In the genomic region with DNA sequence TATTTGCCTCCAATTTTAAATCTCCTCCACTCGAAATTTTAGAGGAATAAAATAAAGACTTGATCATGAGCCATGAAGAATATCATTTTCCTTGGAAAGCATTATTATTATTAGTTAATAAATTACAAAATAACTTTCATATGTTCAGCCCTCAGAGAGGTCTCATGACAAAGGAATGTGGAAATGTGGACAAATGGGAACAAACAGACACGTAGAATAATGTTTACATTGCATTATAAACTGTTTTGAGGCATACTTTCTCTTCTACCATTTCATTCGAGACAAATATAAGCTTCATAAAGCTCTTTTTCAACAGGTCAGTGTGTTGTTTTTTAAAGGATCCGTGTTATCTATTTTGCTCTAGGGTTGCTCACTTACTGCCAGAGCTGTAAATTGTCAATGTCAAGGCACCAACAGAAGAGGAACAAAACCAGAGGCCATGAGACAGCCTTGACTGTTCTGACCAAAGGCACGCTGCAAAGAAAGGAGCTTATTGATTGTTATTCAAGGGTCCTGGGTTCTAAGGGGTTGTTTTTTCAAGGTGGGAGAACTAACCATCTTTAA, we compare ENCODE assay signal across 24 cellular contexts.
DNase-seq lines count a peak whose midpoint lies in the region; ATAC-seq and TF ChIP-seq lines count a peak whose summit lies in the region.
"Had no signal": no experiment of that assay in that cellular context is flagged by ENCODE, and none has a peak within 500 bp of the region (broad histone marks: within the 10 kb centered on the region; RNA-seq: fewer than 3 reads in every experiment).

No MANE protein-coding gene starts in this region.

- H3K4me3 ChIP-seq in heart left ventricle, result no peak overlapping the region
- H3K4me3 ChIP-seq: GM12878, tibial nerve had no signal

- H3K4me1 Mint-ChIP-seq in HFFc6 (ENCODE audit: low read depth), result peaks cover 31% of the 10 kb centered on the region
- H3K4me1 Mint-ChIP-seq in nephron progenitor cell, result peaks cover 18% of the 10 kb centered on the region

- H3K4me1 ChIP-seq in heart left ventricle, result peaks cover 0 to 28% (median 8%) of the 10 kb centered on the region in 12 donors
- H3K4me1 ChIP-seq: tibial nerve had no signal

- no peaks in the 10 kb centered on the region for H3K9me3 ChIP-seq in heart left ventricle
- H3K9me3 ChIP-seq: tibial nerve had no signal

- H3K27ac ChIP-seq in heart left ventricle, result peak overlapping the region; percentile 6 to 70 (median 44)
- H3K27ac ChIP-seq: tibial nerve had no signal

- 43 to 50% (median 47%) methylated on average over 5 of the region's 5 CpGs for WGBS in heart left ventricle, 4 donors

- 0 out of 2 replicates have a peak, but pooled peaks cover 3% of the 10 kb centered on the region for H3K27me3 Mint-ChIP-seq in HFFc6 (ENCODE audit: insufficient read depth)
- peaks cover 4% of the 10 kb centered on the region for H3K27me3 Mint-ChIP-seq in nephron progenitor cell (ENCODE audit: low read depth, poor library complexity)

- H3K27ac Mint-ChIP-seq in HFFc6 (no peak overlapping the region), nephron progenitor cell (peak overlapping the region; percentile 11)
- H3K27ac Mint-ChIP-seq: activated naive CD8-positive, alpha-beta T cell; CD4-positive, alpha-beta T cell; mesothelial cell of epicardium; natural killer cell treated with Interleukin-12 subunit alpha and Interleukin-12 subunit beta and Interleukin-15 and Interleukin-18, amount 100 ng/mL, for 72 hours had no signal

- intact Hi-C loops in heart left ventricle (cut with DNase I), result no loop called here

- no peak for TF ChIP-seq POLR2A in heart left ventricle (IDR thresholded peaks at IDR 0.05)

- H3K27me3 ChIP-seq in heart left ventricle, result no peaks in the 10 kb centered on the region
- H3K27me3 ChIP-seq: tibial nerve had no signal

- H3K9me3 Mint-ChIP-seq in HFFc6 (no peaks in the 10 kb centered on the region), nephron progenitor cell (no peaks in the 10 kb centered on the region)
- H3K9me3 Mint-ChIP-seq: CD4-positive, alpha-beta T cell; mesothelial cell of epicardium; natural killer cell treated with Interleukin-12 subunit alpha and Interleukin-12 subunit beta and Interleukin-15 and Interleukin-18, amount 100 ng/mL, for 72 hours had no signal

- no peak for TF ChIP-seq CTCF in HFFc6 (IDR thresholded peaks at IDR 0.05)
- no peak for TF ChIP-seq CTCF in heart left ventricle (IDR thresholded peaks at IDR 0.05)
- TF ChIP-seq CTCF in nephron progenitor cell (IDR thresholded peaks at IDR 0.05), result no peak
- TF ChIP-seq CTCF in GM20000 (IDR thresholded peaks at IDR 0.05; ENCODE audit: extremely low read depth, missing control alignments), result no peak

- no peak for DNase-seq in HFFc6
- peak; percentile 21 for DNase-seq in amniotic epithelial cell (ENCODE audit: low read depth)
- DNase-seq in heart left ventricle, result no peak
- DNase-seq in nephron progenitor cell, result no peak
- DNase-seq in GM20000 (ENCODE audit: low spot score), result no peak
- no peak for DNase-seq in activated CD8-positive, alpha-beta memory T cell treated with anti-CD3 and anti-CD28 coated beads, Interleukin-2, amount 50 U/mL, for 48 hours
- DNase-seq: activated CD4-positive, alpha-beta T cell treated with anti-CD3 and anti-CD28 coated beads for 4 hours; CD4-positive, alpha-beta T cell; cortex of kidney; DMS153; Karpas-422; kidney; NCI-H1105; NCI-H2081 treated with DMSO at 0.1 percent for 48 hours; RPMI8226; small intestine; stimulated activated CD4-positive, alpha-beta T cell treated with anti-CD3 and anti-CD28 coated beads, Interleukin-2, amount 100 ng/mL, for 48 hours; stimulated activated naive CD8-positive, alpha-beta T cell treated with anti-CD3 and anti-CD28 coated beads, Interleukin-15, Interleukin-2, amounts not matched to agents 100 U/mL and 50 U/mL, for 24 hours had no signal

- no peaks in the 10 kb centered on the region for H3K36me3 ChIP-seq in heart left ventricle
- H3K36me3 ChIP-seq: tibial nerve had no signal

- H3K36me3 Mint-ChIP-seq in HFFc6 (ENCODE audit: low read depth), result no peaks in the 10 kb centered on the region
- no peaks in the 10 kb centered on the region for H3K36me3 Mint-ChIP-seq in nephron progenitor cell (ENCODE audit: low read depth)
- H3K36me3 Mint-ChIP-seq: activated naive CD8-positive, alpha-beta T cell; mesothelial cell of epicardium; natural killer cell treated with Interleukin-12 subunit alpha and Interleukin-12 subunit beta and Interleukin-15 and Interleukin-18, amount 100 ng/mL, for 72 hours had no signal

- ATAC-seq in heart left ventricle, result peak; percentile 67 to 77 (median 73)
- ATAC-seq in GM18909 (IDR thresholded peaks at IDR 0.05; ENCODE audit: poor library complexity, unreplicated experiment), result no peak
- ATAC-seq: GM12878; natural killer cell treated with Interleukin-12 subunit alpha and Interleukin-12 subunit beta and Interleukin-15 and Interleukin-18, amount 100 ng/mL, for 72 hours; stimulated activated naive CD8-positive, alpha-beta T cell treated with anti-CD3 and anti-CD28 coated beads, Interleukin-15, Interleukin-2, amounts not matched to agents 100 U/mL and 50 U/mL, for 24 hours had no signal

- H3K4me3 Mint-ChIP-seq in HFFc6, result peak overlapping the region; percentile 33; the same call in 1 of the 2 replicates
- no peak overlapping the region for H3K4me3 Mint-ChIP-seq in nephron progenitor cell
- H3K4me3 Mint-ChIP-seq: activated naive CD8-positive, alpha-beta T cell; CD4-positive, alpha-beta T cell; mesothelial cell of epicardium; natural killer cell treated with Interleukin-12 subunit alpha and Interleukin-12 subunit beta and Interleukin-15 and Interleukin-18, amount 100 ng/mL, for 72 hours had no signal
